16 cellular contexts compared by ENCODE assay signal in genomic region chr10:29443745-29444523, GRCh38.
DNase-seq lines count a peak whose midpoint lies in the region; ATAC-seq, FAIRE-seq and TF ChIP-seq lines count a peak whose summit lies in the region.
"Had no signal": no experiment of that assay in that cellular context is flagged by ENCODE, and none has a peak within 500 bp of the region (broad histone marks: within the 10 kb centered on the region; RNA-seq: fewer than 3 reads in every experiment).

No MANE protein-coding gene starts in this region.

- H3K79me2 ChIP-seq in DND-41 (ENCODE audit: insufficient read depth, low read length): peaks cover 13% of the 10 kb centered on the region
- H3K79me2 ChIP-seq in GM23248 (ENCODE audit: insufficient read depth): peaks cover 93% of the 10 kb centered on the region

- H3K36me3 ChIP-seq in DND-41 (ENCODE audit: insufficient read depth, low read length) (no peaks in the 10 kb centered on the region; the same call in 1 of the 2 replicates), esophagus squamous epithelium (no peaks in the 10 kb centered on the region), pancreas (no peaks in the 10 kb centered on the region), GM23248 (ENCODE audit: low read depth) (no peaks in the 10 kb centered on the region)

- H3K27ac ChIP-seq in DND-41 (ENCODE audit: low read length) (no peak overlapping the region), esophagus squamous epithelium (no peak overlapping the region), pancreas (no peak overlapping the region), GM23248 (no peak overlapping the region)
- H3K27ac ChIP-seq: KMS-11 had no signal

- DNase-seq in DND-41 (peak; percentile 35), HFFc6 (peak; percentile 10), SK-MEL-5 (ENCODE audit: low read depth, low spot score) (peak; percentile 38), fibroblast of mammary gland (ENCODE audit: low read depth) (peak; percentile 41), Calu3 (no peak), esophagus squamous epithelium (lab: John Stamatoyannopoulos, UW) (no peak), pancreas (no peak), GM23248 (no peak)
- DNase-seq: activated CD4-positive, alpha-beta memory T cell treated with anti-CD3 and anti-CD28 coated beads for 36 hours; activated gamma-delta T cell; CD4-positive, alpha-beta T cell; hippocampal formation; NCI-H2107; PC-3 had no signal

- in situ Hi-C loops in SK-MEL-5 (cut with HindIII; ENCODE audit: low pct_unique_long_range_greater_than_20kb, low sequenced_read_pairs) (no loop called here), GM23248 (cut with MboI) (no loop called here)

- H3K4me1 Mint-ChIP-seq in HFFc6 (ENCODE audit: low read depth): peaks cover 19% of the 10 kb centered on the region
- peaks cover 20% of the 10 kb centered on the region for H3K4me1 Mint-ChIP-seq in Calu3 (ENCODE audit: low read depth, unreplicated experiment)

- peaks cover 11% of the 10 kb centered on the region for H3K36me3 Mint-ChIP-seq in HFFc6 (ENCODE audit: low read depth)
- H3K36me3 Mint-ChIP-seq in Calu3 (ENCODE audit: insufficient read depth, unreplicated experiment): no peaks in the 10 kb centered on the region

- no peaks in the 10 kb centered on the region for H3F3A ChIP-seq in GM23248 (ENCODE audit: insufficient read depth)

- H3K4me2 ChIP-seq in DND-41 (ENCODE audit: insufficient read depth, low read length) (no peak overlapping the region), GM23248 (ENCODE audit: unreplicated experiment) (no peak overlapping the region)
- H3K4me2 ChIP-seq: KMS-11 had no signal

- CTCF ChIA-PET in Calu3 (lab: Charles Lee): no interaction called here

- TF ChIP-seq POLR2A in esophagus squamous epithelium (IDR thresholded peaks at IDR 0.05): no peak

- intact Hi-C loops in Calu3 (cut with micrococcal nuclease; ENCODE audit: unreplicated experiment): no loop called here
- intact Hi-C loops in esophagus squamous epithelium (cut with DNase I): no loop called here
- intact Hi-C loops in pancreas (cut with DNase I): no loop called here

- ATAC-seq in DND-41 (ENCODE audit: insufficient read depth, low read depth) (no peak), pancreas (no peak)
- ATAC-seq: PC-3 had no signal

- no TSS peak for BruUV-seq in Calu3 (replicated peaks; lab: Mats Ljungman, UMichigan)

- H3K9ac ChIP-seq in DND-41 (ENCODE audit: low read depth, low read length): no peak overlapping the region
- H3K9ac ChIP-seq in GM23248: no peak overlapping the region
- H3K9ac ChIP-seq: KMS-11 had no signal

- no peak overlapping the region for H3K27ac Mint-ChIP-seq in HFFc6
- H3K27ac Mint-ChIP-seq in Calu3 (ENCODE audit: unreplicated experiment): no peak overlapping the region
- H3K27ac Mint-ChIP-seq: activated CD4-positive, alpha-beta memory T cell treated with anti-CD3 and anti-CD28 coated beads for 36 hours; CD4-positive, alpha-beta T cell had no signal

- peaks cover 14% of the 10 kb centered on the region for H3K4me1 ChIP-seq in DND-41 (ENCODE audit: insufficient read depth, low read length)
- H3K4me1 ChIP-seq in esophagus squamous epithelium: peaks cover 0 to 26% (median 4%) of the 10 kb centered on the region in 3 donors
- peaks cover 0 to 4% (median 0%) of the 10 kb centered on the region in 3 donors for H3K4me1 ChIP-seq in pancreas
- peaks cover 8% of the 10 kb centered on the region; the same call in 1 of the 2 replicates for H3K4me1 ChIP-seq in GM23248 (ENCODE audit: insufficient read depth)

- H3K9me2 ChIP-seq in GM23248 (ENCODE audit: insufficient read depth): no peaks in the 10 kb centered on the region

- no peak overlapping the region for H2AFZ ChIP-seq in DND-41 (ENCODE audit: low read depth, low read length)
- no peak overlapping the region for H2AFZ ChIP-seq in GM23248

- no peak for FAIRE-seq in pancreas (lab: Jason Lieb, UNC)

- H3K4me3 Mint-ChIP-seq in HFFc6: no peak overlapping the region
- H3K4me3 Mint-ChIP-seq in Calu3 (ENCODE audit: low read depth, unreplicated experiment): no peak overlapping the region
- H3K4me3 Mint-ChIP-seq: activated CD4-positive, alpha-beta memory T cell treated with anti-CD3 and anti-CD28 coated beads for 36 hours; CD4-positive, alpha-beta T cell had no signal

- H3K9me3 Mint-ChIP-seq in HFFc6 (no peaks in the 10 kb centered on the region; the same call in 1 of the 2 replicates), Calu3 (ENCODE audit: low read depth, unreplicated experiment) (peaks cover 5% of the 10 kb centered on the region)

- no peak for TF ChIP-seq CTCF in DND-41 (IDR thresholded peaks at IDR 0.05; ENCODE audit: borderline replicate concordance, extremely low read depth, low read length, poor library complexity, severe bottlenecking)
- no peak for TF ChIP-seq CTCF in HFFc6 (IDR thresholded peaks at IDR 0.05)
- no peak for TF ChIP-seq CTCF in fibroblast of mammary gland (conservative IDR thresholded peaks at IDR 0.05; ENCODE audit: control insufficient read depth, insufficient read depth, low read depth, low read length)
- TF ChIP-seq CTCF in Calu3 (IDR thresholded peaks at IDR 0.05; ENCODE audit: unreplicated experiment): no peak
- no peak for TF ChIP-seq CTCF in esophagus squamous epithelium (IDR thresholded peaks at IDR 0.05)
- TF ChIP-seq CTCF in pancreas (IDR thresholded peaks at IDR 0.05): no peak

- H4K20me1 ChIP-seq in DND-41 (ENCODE audit: insufficient read depth, low read length) (peaks cover 3% of the 10 kb centered on the region; the same call in 1 of the 2 replicates), GM23248 (ENCODE audit: insufficient read depth) (peaks cover 9% of the 10 kb centered on the region; the same call in 1 of the 2 replicates)

- peaks cover 1% of the 10 kb centered on the region for H3K27me3 Mint-ChIP-seq in HFFc6 (ENCODE audit: insufficient read depth)
- no peaks in the 10 kb centered on the region for H3K27me3 Mint-ChIP-seq in Calu3 (ENCODE audit: unreplicated experiment)
- H3K27me3 Mint-ChIP-seq: activated CD4-positive, alpha-beta memory T cell treated with anti-CD3 and anti-CD28 coated beads for 36 hours; CD4-positive, alpha-beta T cell had no signal

- H3K9me3 ChIP-seq in DND-41 (ENCODE audit: insufficient read depth, low read length, severe bottlenecking): peaks cover 18% of the 10 kb centered on the region
- peaks cover 0 to 6% (median 0%) of the 10 kb centered on the region in 3 donors for H3K9me3 ChIP-seq in esophagus squamous epithelium
- H3K9me3 ChIP-seq in pancreas: no peaks in the 10 kb centered on the region
- H3K9me3 ChIP-seq in GM23248 (ENCODE audit: low read depth): no peaks in the 10 kb centered on the region

- H3K27me3 ChIP-seq in DND-41 (ENCODE audit: insufficient read depth, low read length, poor library complexity) (no peaks in the 10 kb centered on the region), esophagus squamous epithelium (no peaks in the 10 kb centered on the region), pancreas (no peaks in the 10 kb centered on the region), GM23248 (replicated peaks; ENCODE audit: insufficient read depth) (no peaks in the 10 kb centered on the region)

- no peak overlapping the region for H3K4me3 ChIP-seq in DND-41 (ENCODE audit: low read depth in 1 of 2, low read length in 2 of 2)
- H3K4me3 ChIP-seq in fibroblast of mammary gland (ENCODE audit: control insufficient read depth, low read depth, low read length): no peak overlapping the region
- no peak overlapping the region for H3K4me3 ChIP-seq in esophagus squamous epithelium
- H3K4me3 ChIP-seq in pancreas: no peak overlapping the region
- H3K4me3 ChIP-seq in GM23248: no peak overlapping the region
- H3K4me3 ChIP-seq: lung had no signal

- 72 to 85% methylated on average over 5 of the region's 5 CpGs for WGBS in esophagus squamous epithelium, 2 donors
- WGBS in pancreas, 2 donors: 90 to 93% methylated on average over 5 of the region's 5 CpGs
- WGBS in GM23248 (ENCODE audit: low coverage in 1 of 2, low lambda C conversion rate in 2 of 2, missing lambda C conversion rate in 2 of 2), 2 experiments: 92% methylated on average over 5 of the region's 5 CpGs

Comparison
In these comparisons a context has a peak if more than half of its experiments do, and no peak if none do; other contexts are left out.
1. DNase-seq: peak in DND-41 (single experiment), HFFc6 (single experiment), SK-MEL-5 (single experiment) and fibroblast of mammary gland (single experiment); none in Calu3 (single experiment), esophagus squamous epithelium (single experiment), pancreas (0 of 6) and GM23248 (single experiment).